In the genomic region with DNA sequence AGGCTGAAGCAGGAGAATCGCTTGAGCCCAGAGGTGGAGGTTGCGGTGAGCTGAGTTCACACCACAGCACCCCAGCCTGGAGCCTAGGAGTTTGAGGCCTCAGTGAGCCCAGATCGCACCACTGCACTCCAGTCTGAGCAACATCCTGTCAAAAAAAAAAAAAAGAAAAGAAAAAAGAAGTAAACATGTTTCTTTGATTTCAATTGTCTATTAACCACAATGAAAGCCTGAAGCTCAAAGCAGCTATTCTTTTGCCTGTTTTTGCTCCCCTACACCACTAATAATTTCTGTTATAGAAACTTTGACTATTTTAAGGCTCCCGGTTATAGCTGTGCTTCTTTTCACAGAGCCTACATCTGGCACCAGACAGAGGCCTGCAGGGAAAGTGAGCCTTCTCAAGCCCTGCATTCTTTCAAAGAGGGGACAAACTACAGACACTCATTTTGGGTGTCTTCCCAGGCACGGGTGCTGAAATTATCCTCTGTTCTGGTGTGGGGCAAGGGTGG, we compare ENCODE assay signal across 8 cellular contexts. TPM values are rescaled to one million over a fixed set of nuclear protein-coding genes. Genes with fewer than 3 reads are reported as not detected.
DNase-seq lines count a peak whose midpoint lies in the region; ATAC-seq, FAIRE-seq and TF ChIP-seq lines count a peak whose summit lies in the region.

No MANE protein-coding gene starts in this region.

- DNase-seq in GM12865 (ENCODE audit: low read depth) (peak; percentile 81), small intestine (peak; percentile 65), cerebellum (ENCODE audit: low spot score) (no peak), globus pallidus (ENCODE audit: low spot score) (no peak), posterior cingulate gyrus (no peak), NCI-H2171 (lab: John Stamatoyannopoulos, UW) (no peak)
- peak; percentile 76 for DNase-seq in activated CD4-positive, alpha-beta memory T cell treated with anti-CD3 and anti-CD28 coated beads for 36 hours

- no peaks in the 10 kb centered on the region for H3K9me3 Mint-ChIP-seq in activated CD4-positive, alpha-beta memory T cell treated with anti-CD3 and anti-CD28 coated beads for 36 hours

- H3K4me3 ChIP-seq in GM12865 (ENCODE audit: low read depth, low read length) = no peak overlapping the region
- no peak overlapping the region for H3K4me3 ChIP-seq in small intestine (ENCODE audit: low read depth in 1 of 2, low read length in 2 of 2)

- H3K27me3 Mint-ChIP-seq in activated CD4-positive, alpha-beta memory T cell treated with anti-CD3 and anti-CD28 coated beads for 36 hours = no peaks in the 10 kb centered on the region

- no peak for FAIRE-seq in small intestine (lab: Jason Lieb, UNC)

- CTCF ChIA-PET in activated CD4-positive, alpha-beta memory T cell treated with anti-CD3 and anti-CD28 coated beads for 36 hours (lab: Charles Lee) = interaction anchor here (0.9 to 3.7 kb wide), 4 partner anchors 14 to 19 kb away, joined by 3 to 11 read pairs (median 7); no protein-coding TSS in a partner anchor

- H3K27ac ChIP-seq in small intestine (ENCODE audit: low read depth in 1 of 2, low read length in 1 of 2) = peak overlapping the region; percentile 68 to 76

- H3K27me3 ChIP-seq in small intestine (ENCODE audit: control insufficient read depth in 2 of 2, insufficient read depth in 2 of 2, low read length in 2 of 2) = no peaks in the 10 kb centered on the region

- no peak for TF ChIP-seq CTCF in GM12865 (IDR thresholded peaks at IDR 0.05; ENCODE audit: insufficient read depth, low read depth, low read length, missing control alignments)

- peaks cover 41% of the 10 kb centered on the region for H3K4me1 Mint-ChIP-seq in activated CD4-positive, alpha-beta memory T cell treated with anti-CD3 and anti-CD28 coated beads for 36 hours (ENCODE audit: low read depth)

- WGBS in small intestine, 3 donors = 54 to 72% (median 65%) methylated on average over 5 of the region's 5 CpGs

- H3K36me3 Mint-ChIP-seq in activated CD4-positive, alpha-beta memory T cell treated with anti-CD3 and anti-CD28 coated beads for 36 hours = no peaks in the 10 kb centered on the region

- peak; percentile 60 for ATAC-seq in esophagus mucosa

- POLR2A ChIA-PET in activated CD4-positive, alpha-beta memory T cell treated with anti-CD3 and anti-CD28 coated beads for 36 hours (lab: Charles Lee) = interaction anchor here (0.5 to 1.6 kb wide), 2 partner anchors 14 to 79 kb away, joined by 3 to 5 read pairs; partner anchors contain the start of gene SLC52A1

- H3K9me3 ChIP-seq in small intestine (ENCODE audit: control insufficient read depth, low read depth) = no peaks in the 10 kb centered on the region

- intact Hi-C loops in activated CD4-positive, alpha-beta memory T cell treated with anti-CD3 and anti-CD28 coated beads for 36 hours (cut with micrococcal nuclease) = no loop called here
- intact Hi-C loops in posterior cingulate gyrus (cut with DNase I) = no loop called here

- H3K4me3 Mint-ChIP-seq in activated CD4-positive, alpha-beta memory T cell treated with anti-CD3 and anti-CD28 coated beads for 36 hours = no peak overlapping the region

- H3K36me3 ChIP-seq in small intestine (ENCODE audit: control insufficient read depth in 2 of 2, insufficient read depth in 2 of 2, low read length in 2 of 2) = no peaks in the 10 kb centered on the region

- H3K4me1 ChIP-seq in small intestine (ENCODE audit: control insufficient read depth in 2 of 2, insufficient read depth in 1 of 2, low read depth in 1 of 2, low read length in 1 of 2) = peaks cover 0 to 7% of the 10 kb centered on the region in 2 donors

- peak overlapping the region; percentile 78 for H3K27ac Mint-ChIP-seq in activated CD4-positive, alpha-beta memory T cell treated with anti-CD3 and anti-CD28 coated beads for 36 hours

RNA-seq across cellular contexts. Expression of gene SLC52A1, which starts 14.1 kb away (rescaled TPM):
- total RNA-seq in activated CD4-positive, alpha-beta memory T cell treated with anti-CD3 and anti-CD28 coated beads for 36 hours = under 1 TPM; 0.31 to 0.36 TPM
- total RNA-seq in esophagus mucosa (0.68 TPM), cerebellum (not detected)
- 10 to 100 TPM; 17.3 to 44.5 (median 41.6) TPM for polyA plus RNA-seq in small intestine

RNA-seq across cellular contexts. Expression of gene ZFP3, which starts 28.9 kb away (rescaled TPM):
- total RNA-seq in activated CD4-positive, alpha-beta memory T cell treated with anti-CD3 and anti-CD28 coated beads for 36 hours = 1 to 10 TPM; 1.8 to 1.9 TPM
- 1.8 TPM for total RNA-seq in esophagus mucosa
- polyA plus RNA-seq in small intestine = 1 to 10 TPM; 2.7 to 4.5 (median 2.8) TPM
- 12.4 TPM for total RNA-seq in cerebellum

RNA-seq across cellular contexts. Expression of gene KIF1C, which starts 51.6 kb away (rescaled TPM):
- total RNA-seq in activated CD4-positive, alpha-beta memory T cell treated with anti-CD3 and anti-CD28 coated beads for 36 hours = 10 to 100 TPM; 43.9 to 48.8 TPM
- 95.4 TPM for total RNA-seq in esophagus mucosa
- polyA plus RNA-seq in small intestine = 100 to 1,000 TPM in 1 of 3 donors, 10 to 100 TPM in 2; 72.7 to 141 (median 92.4) TPM
- total RNA-seq in cerebellum = 15.2 TPM

RNA-seq across cellular contexts. Expression of gene INCA1, which starts 52.0 kb away (rescaled TPM):
- under 1 TPM in 1 of 2 experiments, not detected in 1; 0.40 TPM for total RNA-seq in activated CD4-positive, alpha-beta memory T cell treated with anti-CD3 and anti-CD28 coated beads for 36 hours
- not detected for total RNA-seq in esophagus mucosa
- polyA plus RNA-seq in small intestine = 1 to 10 TPM; 2.1 to 4.9 (median 4.0) TPM
- 0.27 TPM for total RNA-seq in cerebellum

Comparison
In these comparisons a context has a peak if more than half of its experiments do, and no peak if none do; other contexts are left out.
1. DNase-seq: peak in GM12865 (single experiment), activated CD4-positive, alpha-beta memory T cell treated with anti-CD3 and anti-CD28 coated beads for 36 hours (single experiment) and small intestine (single experiment); none in cerebellum (single experiment), globus pallidus (single experiment), posterior cingulate gyrus (0 of 10) and NCI-H2171 (single experiment).